Comparison of ENCODE assay signal across 8 cellular contexts in genomic region chr4:499563-499962, GRCh38. TPM values are rescaled to one million over a fixed set of nuclear protein-coding genes. Genes with fewer than 3 reads are reported as not detected.
DNase-seq lines count a peak whose midpoint lies in the region; ATAC-seq, FAIRE-seq and TF ChIP-seq lines count a peak whose summit lies in the region.

No MANE protein-coding gene starts in this region.

- DNase-seq in CD4-positive, alpha-beta memory T cell: no peak
- DNase-seq in mesenchymal stem cell: peak; percentile 3
- DNase-seq in frontal cortex (ENCODE audit: low spot score in 2 of 2): no peak
- DNase-seq in RCC 7860 (ENCODE audit: low spot score): no peak

- peak overlapping the region; percentile 19 for H2BK120ac ChIP-seq in mesenchymal stem cell (ENCODE audit: low read depth, low read length)

- no peak for TF ChIP-seq CTCF in brain (conservative IDR thresholded peaks at IDR 0.05)

- H3K27ac Mint-ChIP-seq in CD4-positive, alpha-beta memory T cell: peak overlapping the region; percentile 93 to 97 (median 96)
- peak overlapping the region; percentile 89 to 97 (median 96) for H3K27ac Mint-ChIP-seq in brain

- H4K8ac ChIP-seq in mesenchymal stem cell (ENCODE audit: low read length): peak overlapping the region; percentile 78

- intact Hi-C loops in CD4-positive, alpha-beta memory T cell (cut with micrococcal nuclease): loop anchor here (1.0 to 5.0 kb wide), 5 partner anchors 17 to 257 kb away; partner anchors contain the start of genes ATP5ME, MYL5 and ZNF141

- WGBS in mesenchymal stem cell: under 1% methylated on average over 15 of the region's 15 CpGs

- peaks cover 25 to 71% (median 47%) of the 10 kb centered on the region in 4 donors for H3K4me1 Mint-ChIP-seq in CD4-positive, alpha-beta memory T cell
- peaks cover 53% of the 10 kb centered on the region for H3K4me1 Mint-ChIP-seq in brain

- H3K36me3 ChIP-seq in CD4-positive, alpha-beta memory T cell (ENCODE audit: insufficient read depth, low read length): peaks cover 26% of the 10 kb centered on the region
- peaks cover 27 to 47% of the 10 kb centered on the region in 2 experiments for H3K36me3 ChIP-seq in mesenchymal stem cell (ENCODE audit: control insufficient read depth in 1 of 2, insufficient read depth in 2 of 2, low read depth in 1 of 2, low read length in 2 of 2)

- H3K9ac ChIP-seq in mesenchymal stem cell (ENCODE audit: low read length): peak overlapping the region; percentile 99

- H2BK15ac ChIP-seq in mesenchymal stem cell (ENCODE audit: low read depth, poor library complexity, severe bottlenecking): no peak overlapping the region

- FAIRE-seq in frontal cortex (lab: Jason Lieb, UNC) (no peak), RCC 7860 (lab: Jason Lieb, UNC) (no peak)

- POLR2A ChIA-PET in CD4-positive, alpha-beta memory T cell (lab: Charles Lee; ENCODE audit: partially characterized antibody): interaction anchor here (0.6 to 4.3 kb wide), 5 partner anchors 9 to 164 kb away, joined by 3 to 42 read pairs (median 5); no protein-coding TSS in a partner anchor

- H3K18ac ChIP-seq in mesenchymal stem cell (ENCODE audit: low read depth in 1 of 2, low read length in 2 of 2): no peak overlapping the region

- peak overlapping the region in 1 of 2 experiments; percentile 73 for H3K4ac ChIP-seq in mesenchymal stem cell (ENCODE audit: low read depth in 1 of 2, low read length in 2 of 2)

- H3K4me3 ChIP-seq in CD4-positive, alpha-beta memory T cell (ENCODE audit: low read length in 2 of 2): peak overlapping the region; percentile 76 to 88
- peak overlapping the region; percentile 95 to 99 for H3K4me3 ChIP-seq in mesenchymal stem cell (ENCODE audit: insufficient read depth in 1 of 2, low read depth in 1 of 2, low read length in 2 of 2)

- H2BK12ac ChIP-seq in mesenchymal stem cell (ENCODE audit: low read length in 2 of 2): no peak overlapping the region

- no peaks in the 10 kb centered on the region for H3K27me3 ChIP-seq in CD4-positive, alpha-beta memory T cell (ENCODE audit: insufficient read depth, low read length)
- no peaks in the 10 kb centered on the region for H3K27me3 ChIP-seq in mesenchymal stem cell (ENCODE audit: control insufficient read depth in 1 of 2, insufficient read depth in 1 of 2, low read length in 2 of 2)

- H3K4me1 ChIP-seq in CD4-positive, alpha-beta memory T cell (ENCODE audit: insufficient read depth, low read length): peaks cover 22% of the 10 kb centered on the region
- peaks cover 8% of the 10 kb centered on the region for H3K4me1 ChIP-seq in mesenchymal stem cell (ENCODE audit: control insufficient read depth, insufficient read depth, low read depth, low read length)

- H3K27ac ChIP-seq in CD4-positive, alpha-beta memory T cell (ENCODE audit: low read depth, low read length): peak overlapping the region; percentile 89
- no peak overlapping the region for H3K27ac ChIP-seq in mesenchymal stem cell (ENCODE audit: low read length, poor library complexity, severe bottlenecking)

- peaks cover 0 to 10% of the 10 kb centered on the region in 2 donors for H3K9me3 ChIP-seq in CD4-positive, alpha-beta memory T cell (ENCODE audit: control insufficient read depth in 1 of 2, low read length in 2 of 2)
- peaks cover 4% of the 10 kb centered on the region for H3K9me3 ChIP-seq in mesenchymal stem cell (ENCODE audit: control insufficient read depth, low read length)

- H3K27me3 Mint-ChIP-seq in CD4-positive, alpha-beta memory T cell: no peaks in the 10 kb centered on the region
- H3K27me3 Mint-ChIP-seq in brain: peaks cover 12% of the 10 kb centered on the region

- H2BK5ac ChIP-seq in mesenchymal stem cell (ENCODE audit: low read depth, low read length, poor library complexity, severe bottlenecking): no peak overlapping the region

- H3K14ac ChIP-seq in mesenchymal stem cell (ENCODE audit: low read length in 2 of 2): no peak overlapping the region

- CTCF ChIA-PET in CD4-positive, alpha-beta memory T cell (lab: Charles Lee; ENCODE audit: partially characterized antibody): no interaction called here

- peak overlapping the region; percentile 91 for H2AFZ ChIP-seq in mesenchymal stem cell (ENCODE audit: low read depth, low read length)

- H3K4me2 ChIP-seq in mesenchymal stem cell (ENCODE audit: low read length, poor library complexity, severe bottlenecking): peak overlapping the region; percentile 95

- peaks cover 0 to 24% (median 14%) of the 10 kb centered on the region in 8 donors for H3K9me3 Mint-ChIP-seq in CD4-positive, alpha-beta memory T cell
- peaks cover 21 to 38% (median 30%) of the 10 kb centered on the region in 5 experiments for H3K9me3 Mint-ChIP-seq in brain

- peak overlapping the region in 1 of 2 experiments; percentile 11 for H3K23ac ChIP-seq in mesenchymal stem cell (ENCODE audit: low read length in 2 of 2)

- H3K4me3 Mint-ChIP-seq in CD4-positive, alpha-beta memory T cell: peak overlapping the region; percentile 92 to 95 (median 93)
- peak overlapping the region; percentile 95 to 99 (median 97) for H3K4me3 Mint-ChIP-seq in brain

- H4K91ac ChIP-seq in mesenchymal stem cell (ENCODE audit: low read length): peak overlapping the region; percentile 29

- peaks cover 61 to 67% of the 10 kb centered on the region in 2 donors for H3K36me3 Mint-ChIP-seq in CD4-positive, alpha-beta memory T cell
- peaks cover 69% of the 10 kb centered on the region for H3K36me3 Mint-ChIP-seq in brain

- peak overlapping the region; percentile 11 for H2AK5ac ChIP-seq in mesenchymal stem cell (ENCODE audit: low read length, severe bottlenecking)

- peaks cover 23% of the 10 kb centered on the region for H3K79me1 ChIP-seq in mesenchymal stem cell (replicated peaks; ENCODE audit: low read length, poor library complexity, severe bottlenecking)

- ATAC-seq in HG03097 (IDR thresholded peaks at IDR 0.05; ENCODE audit: low FRiP score, unreplicated experiment) (peak; percentile 9), HG03135 (IDR thresholded peaks at IDR 0.05; ENCODE audit: unreplicated experiment) (no peak), GM21390 (IDR thresholded peaks at IDR 0.05; ENCODE audit: unreplicated experiment) (no peak)

RNA-seq across cellular contexts. Expression of gene PIGG, which starts 0.6 kb away (rescaled TPM):
- 100 to 1,000 TPM in 1 of 2 experiments, 10 to 100 TPM in 1; 97.3 to 105 TPM for total RNA-seq in CD4-positive, alpha-beta memory T cell
- polyA plus RNA-seq in CD4-positive, alpha-beta memory T cell: 10 to 100 TPM; 15.5 to 27.8 TPM
- polyA plus RNA-seq in brain (ENCODE audit: insufficient read depth, low read depth, low replicate concordance): 17.3 TPM
- polyA plus RNA-seq in mesenchymal stem cell (2013, experiment 1 of 2): 26.9 TPM
- 28.3 TPM for polyA plus RNA-seq in mesenchymal stem cell (2013, experiment 2 of 2)
- total RNA-seq in frontal cortex: 26.5 TPM

RNA-seq across cellular contexts. Expression of gene ZNF721, which starts 0.6 kb away (rescaled TPM):
- 10 to 100 TPM; 67.7 to 73.4 TPM for total RNA-seq in CD4-positive, alpha-beta memory T cell
- 10 to 100 TPM; 30.8 to 40.4 TPM for polyA plus RNA-seq in CD4-positive, alpha-beta memory T cell
- 10.3 TPM for polyA plus RNA-seq in brain (ENCODE audit: insufficient read depth, low read depth, low replicate concordance)
- 12.9 TPM for polyA plus RNA-seq in mesenchymal stem cell (2013, experiment 1 of 2)
- 13.6 TPM for polyA plus RNA-seq in mesenchymal stem cell (2013, experiment 2 of 2)
- total RNA-seq in frontal cortex: 32.6 TPM
